30 cellular contexts compared by ENCODE assay signal in genomic region chr1:236471096-236471495, GRCh38.
"Had no signal": no experiment of that assay in that cellular context is flagged by ENCODE, and none has a peak within 500 bp of the region (broad histone marks: within the 10 kb centered on the region; RNA-seq: fewer than 3 reads in every experiment).

No MANE protein-coding gene starts in this region.

- H3K4me1 Mint-ChIP-seq: activated CD4-positive, alpha-beta T cell treated with anti-CD3 and anti-CD28 coated beads, Interleukin-2, amount 10 ng/mL, durations not matched to agents 24 days and 14 days had no signal

- H3K27me3 Mint-ChIP-seq: central memory CD8-positive, alpha-beta T cell had no signal

- H3K36me3 Mint-ChIP-seq: activated naive CD4-positive, alpha-beta T cell treated with anti-CD3 and anti-CD28 coated beads, Interleukin-2, amount 50 U/mL, for 72 hours had no signal

- DNase-seq: activated CD4-positive, alpha-beta T cell treated with anti-CD3 and anti-CD28 coated beads, Interleukin-2, amount 10 ng/mL, durations not matched to agents 24 days and 14 days; activated CD4-positive, alpha-beta T cell treated with anti-CD3 and anti-CD28 coated beads, Interleukin-2, amount 50 U/mL, for 4 hours; activated CD4-positive, CD25-positive, alpha-beta regulatory T cell; activated CD8-positive, alpha-beta T cell treated with anti-CD3 and anti-CD28 coated beads, Interleukin-2, amount 10 ng/mL, durations not matched to agents 7 days and 5 days; activated gamma-delta T cell; activated naive CD4-positive, alpha-beta T cell treated with Interleukin-2 at 50 U/mL for 16 hours; activated T-cell treated with anti-CD3 and anti-CD28 coated beads, Interleukin-2, amount 50 U/mL, for 24 hours; amniotic stem cell; aorta; brain microvascular endothelial cell; Kasumi-1; KG1; MG63; NCI-H1048; NCI-H1694 treated with DMSO at 0.1 percent for 48 hours; NCI-H2029; NCI-H510A; NCI-H526; NCI-H748 treated with DMSO at 0.1 percent for 48 hours; NK-92 treated with Interleukin-12 subunit alpha and Interleukin-12 subunit beta, amount 100 ng/mL, for 24 hours; PC-3; SIG-M5; SW 1271; T1000; WERI-Rb-1 had no signal

- H3K36me3 ChIP-seq: brain microvascular endothelial cell, MG63, WERI-Rb-1 had no signal

- H3K27ac ChIP-seq: brain microvascular endothelial cell, RWPE1, WERI-Rb-1 had no signal

- H3K9me3 ChIP-seq: MG63 had no signal

- ATAC-seq: activated CD8-positive, alpha-beta T cell treated with anti-CD3 and anti-CD28 coated beads, Interleukin-2, amount 10 ng/mL, durations not matched to agents 7 days and 5 days; activated naive CD4-positive, alpha-beta T cell treated with anti-CD3 and anti-CD28 coated beads, Interleukin-2, amount 50 U/mL, for 72 hours; PC-3 had no signal

- H3K4me3 Mint-ChIP-seq: activated CD4-positive, alpha-beta T cell treated with anti-CD3 and anti-CD28 coated beads, Interleukin-2, amount 10 ng/mL, durations not matched to agents 24 days and 14 days; activated CD8-positive, alpha-beta T cell treated with anti-CD3 and anti-CD28 coated beads, Interleukin-2, amount 10 ng/mL, durations not matched to agents 7 days and 5 days; activated T-cell treated with anti-CD3 and anti-CD28 coated beads, Interleukin-2, amount 50 U/mL, for 24 hours; central memory CD8-positive, alpha-beta T cell had no signal

- FAIRE-seq: RCC 7860 had no signal

- H3K27ac Mint-ChIP-seq: activated CD4-positive, alpha-beta T cell treated with anti-CD3 and anti-CD28 coated beads, Interleukin-2, amount 10 ng/mL, durations not matched to agents 24 days and 14 days; activated CD8-positive, alpha-beta T cell treated with anti-CD3 and anti-CD28 coated beads, Interleukin-2, amount 10 ng/mL, durations not matched to agents 7 days and 5 days; activated naive CD4-positive, alpha-beta T cell treated with anti-CD3 and anti-CD28 coated beads, Interleukin-2, amount 50 U/mL, for 72 hours; activated T-cell treated with anti-CD3 and anti-CD28 coated beads, Interleukin-2, amount 50 U/mL, for 24 hours; activated T-helper 2 cell treated with anti-CD3 and anti-CD28 coated beads, Interferon-gamma antibody, Interleukin-2, Interleukin-4, amounts not matched to agents 10 μg/mL and 5 μg/mL and 100 μg/mL, durations not matched to agents 14 hours and 24 hours and 36 hours had no signal

- H3K4me3 ChIP-seq: MG63 had no signal

- H3K9me3 Mint-ChIP-seq: activated CD4-positive, alpha-beta T cell treated with anti-CD3 and anti-CD28 coated beads, Interleukin-2, amount 10 ng/mL, durations not matched to agents 24 days and 14 days; activated naive CD4-positive, alpha-beta T cell treated with anti-CD3 and anti-CD28 coated beads, Interleukin-2, amount 50 U/mL, for 72 hours; activated T-cell treated with anti-CD3 and anti-CD28 coated beads, Interleukin-2, amount 50 U/mL, for 24 hours; activated T-helper 2 cell treated with anti-CD3 and anti-CD28 coated beads, Interferon-gamma antibody, Interleukin-2, Interleukin-4, amounts not matched to agents 10 μg/mL and 5 μg/mL and 100 μg/mL, durations not matched to agents 14 hours and 24 hours and 36 hours; central memory CD8-positive, alpha-beta T cell had no signal
